In the genomic region with DNA sequence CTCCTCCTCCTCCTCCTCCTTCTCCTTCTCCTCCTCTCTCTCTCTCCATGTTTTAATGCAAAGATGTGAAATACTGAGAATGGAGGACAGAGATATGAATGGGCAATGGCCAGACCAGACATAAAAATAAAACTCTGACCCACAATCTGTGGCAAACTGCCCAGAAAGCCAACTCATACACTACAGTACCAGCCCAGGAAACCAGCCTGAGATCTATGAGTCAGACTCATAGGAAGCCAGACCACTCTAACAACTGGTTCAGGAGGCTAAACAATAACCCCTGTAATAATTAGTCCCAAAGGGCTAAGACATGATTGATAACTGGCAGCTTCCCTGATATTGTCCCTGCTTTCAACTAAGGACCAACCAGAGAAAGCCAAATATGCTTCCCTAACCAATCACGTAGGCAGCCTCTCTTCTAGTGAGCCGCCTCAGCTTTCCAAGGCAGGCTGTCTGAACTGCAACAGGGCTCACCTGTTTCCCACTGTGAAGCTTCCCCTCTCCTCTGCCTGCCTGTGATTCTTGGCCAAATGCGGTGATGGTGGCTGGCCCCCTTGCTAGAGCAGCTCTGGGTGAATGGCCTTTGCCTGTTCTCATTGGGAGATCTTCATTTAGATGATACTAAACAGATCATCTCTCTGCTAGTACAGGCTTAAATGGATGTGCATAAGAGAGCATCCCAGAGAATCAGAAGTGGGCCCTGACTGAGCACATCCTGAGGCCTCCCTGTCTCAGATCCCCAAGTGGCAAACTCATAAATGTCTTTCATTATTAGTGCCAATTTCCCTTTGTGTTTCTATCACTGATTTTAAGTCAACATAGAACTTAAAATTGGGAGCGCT, we compare ENCODE assay signal across 10 cellular contexts.
DNase-seq lines count a peak whose midpoint lies in the region; ATAC-seq, FAIRE-seq and TF ChIP-seq lines count a peak whose summit lies in the region.
"Had no signal": no experiment of that assay in that cellular context is flagged by ENCODE, and none has a peak within 500 bp of the region (broad histone marks: within the 10 kb centered on the region; RNA-seq: fewer than 3 reads in every experiment).

No MANE protein-coding gene starts in this region.

- H3K4me3 ChIP-seq in liver (ENCODE audit: low read depth in 1 of 3, low read length in 3 of 3) (no peak overlapping the region), HepG2 (replicated peaks in 1 of 3; ENCODE audit: insufficient read depth in 1 of 3, low read depth in 2 of 3, low read length in 3 of 3) (no peak overlapping the region), aorta (ENCODE audit: low read length in 2 of 2) (no peak overlapping the region)

- intact Hi-C loops in HepG2 (cut with micrococcal nuclease; ENCODE audit: unreplicated experiment): no loop called here
- intact Hi-C loops in aorta (cut with DNase I): no loop called here

- H3K27ac ChIP-seq in liver (ENCODE audit: low read depth in 1 of 2, low read length in 2 of 2): no peak overlapping the region
- no peak overlapping the region for H3K27ac ChIP-seq in HepG2 (ENCODE audit: extremely low read length, insufficient read depth, low read length)
- H3K27ac ChIP-seq in aorta (ENCODE audit: low read depth in 1 of 2, low read length in 2 of 2): peak overlapping the region; percentile 68 to 98

- no peaks in the 10 kb centered on the region for H3K9me3 Mint-ChIP-seq in endothelial cell (ENCODE audit: unreplicated experiment)
- H3K9me3 Mint-ChIP-seq in activated T-helper 17 cell treated with anti-CD3 and anti-CD28 coated beads, Interleukin-2, amount 50 U/mL, for 72 hours: peaks cover 8% of the 10 kb centered on the region

- H3K9me3 ChIP-seq in liver (ENCODE audit: control insufficient read depth in 4 of 4, low read length in 3 of 4) (peaks cover 0 to 6% (median 3%) of the 10 kb centered on the region in 4 donors), HepG2 (ENCODE audit: low read length) (peaks cover 11% of the 10 kb centered on the region), aorta (ENCODE audit: control insufficient read depth, low read length) (no peaks in the 10 kb centered on the region)

- no peaks in the 10 kb centered on the region for H3K4me1 Mint-ChIP-seq in endothelial cell (ENCODE audit: unreplicated experiment)
- H3K4me1 Mint-ChIP-seq in activated T-helper 17 cell treated with anti-CD3 and anti-CD28 coated beads, Interleukin-2, amount 50 U/mL, for 72 hours: no peaks in the 10 kb centered on the region

- H3K36me3 Mint-ChIP-seq in endothelial cell (ENCODE audit: low read depth, unreplicated experiment): no peaks in the 10 kb centered on the region
- no peaks in the 10 kb centered on the region for H3K36me3 Mint-ChIP-seq in activated T-helper 17 cell treated with anti-CD3 and anti-CD28 coated beads, Interleukin-2, amount 50 U/mL, for 72 hours (ENCODE audit: low read depth)

- H3K36me3 ChIP-seq in liver (ENCODE audit: control insufficient read depth in 4 of 4, insufficient read depth in 3 of 4, low read depth in 1 of 4, low read length in 3 of 4): no peaks in the 10 kb centered on the region
- no peaks in the 10 kb centered on the region for H3K36me3 ChIP-seq in HepG2 (replicated peaks in 1 of 2; ENCODE audit: control insufficient read depth in 1 of 2, insufficient read depth in 2 of 2, low read length in 2 of 2)
- no peaks in the 10 kb centered on the region for H3K36me3 ChIP-seq in aorta (ENCODE audit: control insufficient read depth in 1 of 2, insufficient read depth in 2 of 2, low read length in 1 of 2)

- POLR2A ChIA-PET in HepG2 (lab: Yijun Ruan, JAX): no interaction called here

- peaks cover 4% of the 10 kb centered on the region for H3K27me3 Mint-ChIP-seq in endothelial cell (ENCODE audit: unreplicated experiment)
- H3K27me3 Mint-ChIP-seq in activated T-helper 17 cell treated with anti-CD3 and anti-CD28 coated beads, Interleukin-2, amount 50 U/mL, for 72 hours: no peaks in the 10 kb centered on the region

- no peak for TF ChIP-seq POLR2A in HepG2 (IDR thresholded peaks at IDR 0.05; ENCODE audit: insufficient read depth in 1 of 2, low read depth in 2 of 2, low read length in 2 of 2)

- no peak overlapping the region for H3K27ac Mint-ChIP-seq in endothelial cell (ENCODE audit: unreplicated experiment)
- no peak overlapping the region for H3K27ac Mint-ChIP-seq in activated T-helper 17 cell treated with anti-CD3 and anti-CD28 coated beads, Interleukin-2, amount 50 U/mL, for 72 hours

- no peak for DNase-seq in HepG2 (ENCODE audit: low spot score)
- DNase-seq in T1000 (lab: John Stamatoyannopoulos, UW): peak; percentile 77
- peak; percentile 55 for DNase-seq in hepatic stellate cell (ENCODE audit: low spot score)
- DNase-seq in aorta: peak in 1 of 2 donors; percentile 76
- DNase-seq in endothelial cell (ENCODE audit: low spot score): no peak
- DNase-seq in effector CD4-positive, alpha-beta T cell: no peak
- DNase-seq: DMS79 had no signal

- in situ Hi-C loops in HepG2 (cut with HindIII; ENCODE audit: extremely low pct_ligation_motif_present, low pct_unique_long_range_greater_than_20kb): no loop called here

- TF ChIP-seq CTCF in liver (IDR thresholded peaks at IDR 0.05; ENCODE audit: low read depth, low read length, missing input control) (no peak), HepG2 (CRISPR knock-in tag; IDR thresholded peaks at IDR 0.05) (no peak), endothelial cell (IDR thresholded peaks at IDR 0.05; ENCODE audit: unreplicated experiment) (no peak)

- no TSS peak for BruUV-seq in HepG2 (replicated peaks; lab: Mats Ljungman, UMichigan)

- no peaks in the 10 kb centered on the region for H4K20me1 ChIP-seq in HepG2 (ENCODE audit: insufficient read depth, low read length)

- FAIRE-seq in HepG2 (lab: Jason Lieb, UNC): no peak
- FAIRE-seq: colon had no signal

- CTCF ChIA-PET in HepG2 (lab: Yijun Ruan, JAX; ENCODE audit: low intra/inter-chr PET ratio, low total read pairs): no interaction called here

- H3K79me2 ChIP-seq in HepG2 (ENCODE audit: insufficient read depth, low read length): no peaks in the 10 kb centered on the region

- H3K4me1 ChIP-seq in liver (ENCODE audit: control insufficient read depth in 4 of 4, insufficient read depth in 4 of 4, low read length in 3 of 4) (no peaks in the 10 kb centered on the region), HepG2 (ENCODE audit: insufficient read depth, low read length) (no peaks in the 10 kb centered on the region), aorta (ENCODE audit: control insufficient read depth in 1 of 2, insufficient read depth in 2 of 2, low read length in 2 of 2) (peaks cover 4 to 7% of the 10 kb centered on the region in 2 donors)

- 95% methylated on average over 4 of the region's 4 CpGs for WGBS in liver
- WGBS in HepG2 (ENCODE audit: low lambda C conversion rate): 53% methylated on average over 4 of the region's 4 CpGs
- WGBS in aorta, 2 donors: 54 to 58% methylated on average over 4 of the region's 4 CpGs

- H3K27me3 ChIP-seq in liver (ENCODE audit: control insufficient read depth in 4 of 4, insufficient read depth in 4 of 4, low read length in 3 of 4) (no peaks in the 10 kb centered on the region), HepG2 (ENCODE audit: control insufficient read depth in 1 of 2, insufficient read depth in 2 of 2, low read length in 2 of 2) (no peaks in the 10 kb centered on the region), aorta (ENCODE audit: control insufficient read depth in 1 of 2, insufficient read depth in 2 of 2, low read length in 1 of 2) (no peaks in the 10 kb centered on the region)

- H2AFZ ChIP-seq in HepG2 (ENCODE audit: low read length): no peak overlapping the region

- H3K9ac ChIP-seq in liver (ENCODE audit: low read depth in 1 of 2, low read length in 2 of 2): no peak overlapping the region
- H3K9ac ChIP-seq in HepG2 (ENCODE audit: insufficient read depth, low read depth, low read length): no peak overlapping the region

- no peak overlapping the region for H3K4me2 ChIP-seq in HepG2 (ENCODE audit: low read depth, low read length)

- ATAC-seq in HepG2 (no peak), aorta (ENCODE audit: low FRiP score) (peak; percentile 90)
- no peak for ATAC-seq in activated T-helper 17 cell treated with anti-CD3 and anti-CD28 coated beads, Interleukin-2, amount 50 U/mL, for 72 hours (replicated peaks)

- no peak overlapping the region for H3K4me3 Mint-ChIP-seq in endothelial cell (ENCODE audit: unreplicated experiment)
- H3K4me3 Mint-ChIP-seq in activated T-helper 17 cell treated with anti-CD3 and anti-CD28 coated beads, Interleukin-2, amount 50 U/mL, for 72 hours: no peak overlapping the region

- TF ChIP-seq EP300 in HepG2 (IDR thresholded peaks at IDR 0.05; ENCODE audit: low read depth in 2 of 2, low read length in 2 of 2): no peak
- no peak for TF ChIP-seq EP300 in HepG2 (CRISPR knock-in tag; IDR thresholded peaks at IDR 0.05; ENCODE audit: borderline replicate concordance)

- TF ChIP-seq RAD21 in liver (IDR thresholded peaks at IDR 0.05) (no peak), HepG2 (CRISPR knock-in tag; IDR thresholded peaks at IDR 0.05) (no peak)

TF ChIP-seq in liver, 16 proteins besides CTCF, POLR2A, EP300 and RAD21:
- TF ChIP-seq HNF4A (conservative IDR thresholded peaks at IDR 0.05): peak in 1 of 2 donors; percentile 33
- no peak for TF ChIP-seq SP1 (IDR thresholded peaks at IDR 0.05)
- peak; percentile 21 to 72 for TF ChIP-seq JUND (IDR thresholded peaks at IDR 0.05)
- TF ChIP-seq ATF3 (IDR thresholded peaks at IDR 0.05): no peak

TF ChIP-seq in HepG2, 621 proteins besides CTCF, POLR2A, EP300 and RAD21 (continues in another document):
- TF ChIP-seq ZNF431 (CRISPR knock-in tag; IDR thresholded peaks at IDR 0.05; ENCODE audit: borderline replicate concordance, low read depth): no peak
- TF ChIP-seq MEF2D (CRISPR knock-in tag; IDR thresholded peaks at IDR 0.05): no peak
- TF ChIP-seq SIN3A (IDR thresholded peaks at IDR 0.05; ENCODE audit: borderline replicate concordance, low read depth, low read length): no peak
- no peak for TF ChIP-seq PRMT3 (CRISPR knock-in tag; IDR thresholded peaks at IDR 0.05; ENCODE audit: borderline replicate concordance, low read depth)
- no peak for TF ChIP-seq KAT2B (IDR thresholded peaks at IDR 0.05; ENCODE audit: borderline replicate concordance, low read depth, low read length)
- TF ChIP-seq CHD4 (IDR thresholded peaks at IDR 0.05; ENCODE audit: borderline replicate concordance, low read length): no peak
- TF ChIP-seq, protein P1, sequence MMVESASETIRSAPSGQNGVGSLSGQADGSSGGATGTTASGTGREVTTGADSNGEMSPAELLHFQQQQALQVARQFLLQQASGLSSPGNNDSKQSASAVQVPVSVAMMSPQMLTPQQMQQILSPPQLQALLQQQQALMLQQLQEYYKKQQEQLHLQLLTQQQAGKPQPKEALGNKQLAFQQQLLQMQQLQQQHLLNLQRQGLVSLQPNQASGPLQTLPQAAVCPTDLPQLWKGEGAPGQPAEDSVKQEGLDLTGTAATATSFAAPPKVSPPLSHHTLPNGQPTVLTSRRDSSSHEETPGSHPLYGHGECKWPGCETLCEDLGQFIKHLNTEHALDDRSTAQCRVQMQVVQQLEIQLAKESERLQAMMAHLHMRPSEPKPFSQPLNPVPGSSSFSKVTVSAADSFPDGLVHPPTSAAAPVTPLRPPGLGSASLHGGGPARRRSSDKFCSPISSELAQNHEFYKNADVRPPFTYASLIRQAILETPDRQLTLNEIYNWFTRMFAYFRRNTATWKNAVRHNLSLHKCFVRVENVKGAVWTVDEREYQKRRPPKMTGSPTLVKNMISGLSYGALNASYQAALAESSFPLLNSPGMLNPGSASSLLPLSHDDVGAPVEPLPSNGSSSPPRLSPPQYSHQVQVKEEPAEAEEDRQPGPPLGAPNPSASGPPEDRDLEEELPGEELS (CRISPR knock-in tag; IDR thresholded peaks at IDR 0.05): no peak

Comparison
In these comparisons a context has a peak if more than half of its experiments do, and no peak if none do; other contexts are left out.
1. H3K27ac ChIP-seq: peak in aorta (2 of 2); none in liver (0 of 2) and HepG2 (single experiment).
2. DNase-seq: peak in T1000 (single experiment) and hepatic stellate cell (single experiment); none in HepG2 (single experiment), endothelial cell (single experiment) and effector CD4-positive, alpha-beta T cell (single experiment).